ENCODE assay signal across 25 cellular contexts in genomic region chr2:108870069-108870644, GRCh38.
"Had no signal": no experiment of that assay in that cellular context is flagged by ENCODE, and none has a peak within 500 bp of the region (broad histone marks: within the 10 kb centered on the region; RNA-seq: fewer than 3 reads in every experiment).

No MANE protein-coding gene starts in this region.

- H3K4me1 ChIP-seq: breast epithelium, Peyer's patch, SJSA1 had no signal

- H3K4me3 ChIP-seq: breast epithelium, Peyer's patch, SJSA1 had no signal

- H3K9me3 ChIP-seq: SJSA1 had no signal

- DNase-seq: activated B cell treated with CpG ODN at 0.5 μM for 24 hours; activated CD4-positive, alpha-beta T cell treated with anti-CD3 and anti-CD28 coated beads for 1 hour; activated CD4-positive, alpha-beta T cell treated with anti-CD3 and anti-CD28 coated beads, Interleukin-2, amount 10 ng/mL, durations not matched to agents 24 days and 14 days; activated CD4-positive, alpha-beta T cell treated with anti-CD3 and anti-CD28 coated beads, Interleukin-2, amount 50 U/mL, for 48 hours; activated CD8-positive, alpha-beta memory T cell treated with anti-CD3 and anti-CD28 coated beads, Interleukin-2, amount 10 ng/mL, durations not matched to agents 7 days and 5 days; activated effector memory CD4-positive, alpha-beta T cell treated with anti-CD3 and anti-CD28 coated beads, Interleukin-2, amount 50 U/mL, for 16 hours; activated naive CD4-positive, alpha-beta T cell treated with Interleukin-2 at 50 U/mL for 16 hours; activated T-cell treated with anti-CD3 and anti-CD28 coated beads, Interleukin-2, amount 50 U/mL, for 24 hours; caudate nucleus; NCI-H1092; NCI-H1417; NCI-H1930; NCI-H2171; NCI-H345; NCI-H510A treated with DMSO at 0.1 percent for 48 hours; NCI-H69; NK-92 treated with Interleukin-12 subunit alpha and Interleukin-12 subunit beta, amount 100 ng/mL, for 24 hours; Peyer's patch; Right ventricle myocardium superior; T-cell; T-helper 2 cell; T1000 had no signal

- H3K36me3 ChIP-seq: breast epithelium, Peyer's patch had no signal

- H3K27ac ChIP-seq: breast epithelium, Peyer's patch, RWPE1, SJSA1 had no signal
